18 cellular contexts compared by ENCODE assay signal in the genomic region with DNA sequence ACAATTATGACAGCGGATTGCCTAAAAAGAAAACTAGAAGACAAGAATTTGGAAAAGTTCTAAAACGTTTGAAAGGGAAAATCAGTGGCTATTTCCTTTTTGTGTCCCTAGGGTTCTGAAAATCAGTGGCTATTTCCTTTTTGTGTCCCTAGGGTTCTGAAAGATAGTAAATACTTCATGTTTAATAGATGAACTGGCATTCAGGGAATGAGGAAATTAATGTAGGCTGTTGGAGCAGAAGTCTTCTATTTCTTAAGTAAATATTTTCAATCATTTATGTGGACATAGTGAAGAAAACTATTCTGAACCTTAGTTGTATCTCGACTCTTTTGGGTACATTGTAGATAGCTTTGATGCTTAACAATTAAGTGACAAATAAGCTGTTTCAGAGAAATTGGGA.
DNase-seq lines count a peak whose midpoint lies in the region; ATAC-seq and TF ChIP-seq lines count a peak whose summit lies in the region.
"Had no signal": no experiment of that assay in that cellular context is flagged by ENCODE, and none has a peak within 500 bp of the region (broad histone marks: within the 10 kb centered on the region; RNA-seq: fewer than 3 reads in every experiment).

No MANE protein-coding gene starts in this region.

- BruUV-seq in A673 (replicated peaks; lab: Mats Ljungman, UMichigan), result no TSS peak

- 28 to 36% methylated on average over 3 of the region's 3 CpGs for WGBS in upper lobe of left lung, 2 donors

- H3K27me3 ChIP-seq in A673 (replicated peaks; ENCODE audit: insufficient read depth, low read depth, low read length, poor library complexity), result no peaks in the 10 kb centered on the region
- no peaks in the 10 kb centered on the region for H3K27me3 ChIP-seq in left lung
- no peaks in the 10 kb centered on the region for H3K27me3 ChIP-seq in upper lobe of left lung

- TF ChIP-seq CTCF in A673 (conservative IDR thresholded peaks at IDR 0.05; ENCODE audit: low read depth, low read length) (no peak), VCaP (conservative IDR thresholded peaks at IDR 0.05) (no peak), left lung (IDR thresholded peaks at IDR 0.05) (no peak), upper lobe of left lung (IDR thresholded peaks at IDR 0.05) (no peak)

- ATAC-seq in left lung (peak; percentile 57), upper lobe of left lung (ENCODE audit: low FRiP score in 2 of 2) (no peak), SK-N-SH treated with all-trans-retinoic acid at 6 μM for 48 hours (no peak)
- ATAC-seq: A549 had no signal

- H3K4me3 ChIP-seq in A673 (ENCODE audit: low read depth, low read length, poor library complexity, severe bottlenecking) (no peak overlapping the region), left lung (no peak overlapping the region), upper lobe of left lung (no peak overlapping the region)
- H3K4me3 ChIP-seq: A549, HAP-1 had no signal

- POLR2A ChIA-PET in A673 (lab: Charles Lee; ENCODE audit: low non-redundant PET), result no interaction called here

- peaks cover 13% of the 10 kb centered on the region for H3K4me1 ChIP-seq in A673 (ENCODE audit: insufficient read depth, low read length, poor library complexity, severe bottlenecking)
- H3K4me1 ChIP-seq in left lung, result no peaks in the 10 kb centered on the region
- no peaks in the 10 kb centered on the region for H3K4me1 ChIP-seq in upper lobe of left lung
- H3K4me1 ChIP-seq: A549, HAP-1 had no signal

- peaks cover 10% of the 10 kb centered on the region for H3K9me3 ChIP-seq in A673 (ENCODE audit: low read depth, low read length, poor library complexity, severe bottlenecking)
- peaks cover 0 to 4% of the 10 kb centered on the region in 2 donors for H3K9me3 ChIP-seq in left lung
- no peaks in the 10 kb centered on the region for H3K9me3 ChIP-seq in upper lobe of left lung
- H3K9me3 ChIP-seq: HAP-1 had no signal

- TF ChIP-seq POLR2A in upper lobe of left lung (IDR thresholded peaks at IDR 0.05), result no peak

- TF ChIP-seq EP300 in upper lobe of left lung (IDR thresholded peaks at IDR 0.05), result no peak

- CTCF ChIA-PET in A673 (lab: Charles Lee), result no interaction called here

- H3K27ac ChIP-seq in A673 (ENCODE audit: low read depth, low read length, poor library complexity, severe bottlenecking) (peak overlapping the region; percentile 60), VCaP (peak overlapping the region; percentile 62), left lung (no peak overlapping the region), upper lobe of left lung (no peak overlapping the region)
- H3K27ac ChIP-seq: A549 had no signal

- peaks cover 7% of the 10 kb centered on the region for H3K36me3 ChIP-seq in A673 (ENCODE audit: insufficient read depth, low read length, poor library complexity, severe bottlenecking)
- H3K36me3 ChIP-seq in left lung, result no peaks in the 10 kb centered on the region
- H3K36me3 ChIP-seq in upper lobe of left lung, result no peaks in the 10 kb centered on the region
- H3K36me3 ChIP-seq: HAP-1 had no signal

- DNase-seq in A673 (ENCODE audit: low spot score) (peak; percentile 88), left lung (no peak), upper lobe of left lung (no peak), NCI-H774 (lab: John Stamatoyannopoulos, UW) (no peak)
- DNase-seq: 8988T; C1 segment of cervical spinal cord; Calu3; CD4-positive, alpha-beta memory T cell; COR-L47; DMS53; DMS79 treated with DMSO at 0.1 percent for 48 hours; GF-D8; GOT3; HFFc6 had no signal

- intact Hi-C loops in A673 (cut with micrococcal nuclease; ENCODE audit: unreplicated experiment), result no loop called here
- intact Hi-C loops in left lung (cut with DNase I), result no loop called here

TF ChIP-seq in SK-N-SH treated with all-trans-retinoic acid at 6 μM for 48 hours, 23 proteins besides CTCF, POLR2A, EP300 and RAD21:
- TF ChIP-seq, protein P1, sequence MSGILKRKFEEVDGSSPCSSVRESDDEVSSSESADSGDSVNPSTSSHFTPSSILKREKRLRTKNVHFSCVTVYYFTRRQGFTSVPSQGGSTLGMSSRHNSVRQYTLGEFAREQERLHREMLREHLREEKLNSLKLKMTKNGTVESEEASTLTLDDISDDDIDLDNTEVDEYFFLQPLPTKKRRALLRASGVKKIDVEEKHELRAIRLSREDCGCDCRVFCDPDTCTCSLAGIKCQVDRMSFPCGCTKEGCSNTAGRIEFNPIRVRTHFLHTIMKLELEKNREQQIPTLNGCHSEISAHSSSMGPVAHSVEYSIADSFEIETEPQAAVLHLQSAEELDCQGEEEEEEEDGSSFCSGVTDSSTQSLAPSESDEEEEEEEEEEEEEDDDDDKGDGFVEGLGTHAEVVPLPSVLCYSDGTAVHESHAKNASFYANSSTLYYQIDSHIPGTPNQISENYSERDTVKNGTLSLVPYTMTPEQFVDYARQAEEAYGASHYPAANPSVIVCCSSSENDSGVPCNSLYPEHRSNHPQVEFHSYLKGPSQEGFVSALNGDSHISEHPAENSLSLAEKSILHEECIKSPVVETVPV (CRISPR knock-in tag; IDR thresholded peaks at IDR 0.05), result no peak
- no peak for TF ChIP-seq ISL1 (CRISPR knock-in tag; IDR thresholded peaks at IDR 0.05)
- no peak for TF ChIP-seq TOX (CRISPR knock-in tag; IDR thresholded peaks at IDR 0.05; ENCODE audit: borderline replicate concordance)
- no peak for TF ChIP-seq BACH2 (CRISPR knock-in tag; IDR thresholded peaks at IDR 0.05; ENCODE audit: borderline replicate concordance)
- TF ChIP-seq, protein P2, sequence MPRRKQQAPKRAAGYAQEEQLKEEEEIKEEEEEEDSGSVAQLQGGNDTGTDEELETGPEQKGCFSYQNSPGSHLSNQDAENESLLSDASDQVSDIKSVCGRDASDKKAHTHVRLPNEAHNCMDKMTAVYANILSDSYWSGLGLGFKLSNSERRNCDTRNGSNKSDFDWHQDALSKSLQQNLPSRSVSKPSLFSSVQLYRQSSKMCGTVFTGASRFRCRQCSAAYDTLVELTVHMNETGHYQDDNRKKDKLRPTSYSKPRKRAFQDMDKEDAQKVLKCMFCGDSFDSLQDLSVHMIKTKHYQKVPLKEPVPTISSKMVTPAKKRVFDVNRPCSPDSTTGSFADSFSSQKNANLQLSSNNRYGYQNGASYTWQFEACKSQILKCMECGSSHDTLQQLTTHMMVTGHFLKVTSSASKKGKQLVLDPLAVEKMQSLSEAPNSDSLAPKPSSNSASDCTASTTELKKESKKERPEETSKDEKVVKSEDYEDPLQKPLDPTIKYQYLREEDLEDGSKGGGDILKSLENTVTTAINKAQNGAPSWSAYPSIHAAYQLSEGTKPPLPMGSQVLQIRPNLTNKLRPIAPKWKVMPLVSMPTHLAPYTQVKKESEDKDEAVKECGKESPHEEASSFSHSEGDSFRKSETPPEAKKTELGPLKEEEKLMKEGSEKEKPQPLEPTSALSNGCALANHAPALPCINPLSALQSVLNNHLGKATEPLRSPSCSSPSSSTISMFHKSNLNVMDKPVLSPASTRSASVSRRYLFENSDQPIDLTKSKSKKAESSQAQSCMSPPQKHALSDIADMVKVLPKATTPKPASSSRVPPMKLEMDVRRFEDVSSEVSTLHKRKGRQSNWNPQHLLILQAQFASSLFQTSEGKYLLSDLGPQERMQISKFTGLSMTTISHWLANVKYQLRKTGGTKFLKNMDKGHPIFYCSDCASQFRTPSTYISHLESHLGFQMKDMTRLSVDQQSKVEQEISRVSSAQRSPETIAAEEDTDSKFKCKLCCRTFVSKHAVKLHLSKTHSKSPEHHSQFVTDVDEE (CRISPR knock-in tag; IDR thresholded peaks at IDR 0.05), result no peak
- TF ChIP-seq, protein P3, sequence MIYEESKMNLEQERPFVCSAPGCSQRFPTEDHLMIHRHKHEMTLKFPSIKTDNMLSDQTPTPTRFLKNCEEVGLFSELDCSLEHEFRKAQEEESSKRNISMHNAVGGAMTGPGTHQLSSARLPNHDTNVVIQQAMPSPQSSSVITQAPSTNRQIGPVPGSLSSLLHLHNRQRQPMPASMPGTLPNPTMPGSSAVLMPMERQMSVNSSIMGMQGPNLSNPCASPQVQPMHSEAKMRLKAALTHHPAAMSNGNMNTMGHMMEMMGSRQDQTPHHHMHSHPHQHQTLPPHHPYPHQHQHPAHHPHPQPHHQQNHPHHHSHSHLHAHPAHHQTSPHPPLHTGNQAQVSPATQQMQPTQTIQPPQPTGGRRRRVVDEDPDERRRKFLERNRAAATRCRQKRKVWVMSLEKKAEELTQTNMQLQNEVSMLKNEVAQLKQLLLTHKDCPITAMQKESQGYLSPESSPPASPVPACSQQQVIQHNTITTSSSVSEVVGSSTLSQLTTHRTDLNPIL (CRISPR knock-in tag; IDR thresholded peaks at IDR 0.05; ENCODE audit: low read depth), result no peak
- no peak for TF ChIP-seq ZFP3 (CRISPR knock-in tag; IDR thresholded peaks at IDR 0.05)

Comparison
In these comparisons a context has a peak if more than half of its experiments do, and no peak if none do; other contexts are left out.
1. H3K27ac ChIP-seq: peak in A673 (single experiment) and VCaP (single experiment); none in left lung (0 of 2) and upper lobe of left lung (0 of 4).